ENCODE assay signal across 13 cellular contexts in genomic region chr5:64180661-64181343, GRCh38. TPM values are rescaled to one million over a fixed set of nuclear protein-coding genes. Genes with fewer than 3 reads are reported as not detected.
DNase-seq lines count a peak whose midpoint lies in the region; ATAC-seq and TF ChIP-seq lines count a peak whose summit lies in the region.
"Had no signal": no experiment of that assay in that cellular context is flagged by ENCODE, and none has a peak within 500 bp of the region (broad histone marks: within the 10 kb centered on the region; RNA-seq: fewer than 3 reads in every experiment).

No MANE protein-coding gene starts in this region.

- peaks cover 5% of the 10 kb centered on the region for H3K4me1 ChIP-seq in right cardiac atrium (ENCODE audit: control insufficient read depth, insufficient read depth, low read length)
- peaks cover 10% of the 10 kb centered on the region for H3K4me1 ChIP-seq in suprapubic skin

- in situ Hi-C loops in GM13976 (cut with MboI; ENCODE audit: low sequenced_read_pairs, unreplicated experiment): no loop called here

- WGBS in right cardiac atrium: 47% methylated on average over 8 of the region's 8 CpGs
- WGBS in suprapubic skin: 42% methylated on average over 8 of the region's 8 CpGs

- intact Hi-C loops in right cardiac atrium (cut with DNase I): no loop called here

- H3K4me3 ChIP-seq in coronary artery (peak overlapping the region; percentile 50), right cardiac atrium (ENCODE audit: low read length) (no peak overlapping the region), suprapubic skin (no peak overlapping the region)

- peak; percentile 43 for DNase-seq in NCI-H69 (lab: John Stamatoyannopoulos, UW)
- no peak for DNase-seq in coronary artery (ENCODE audit: low spot score)
- peak in 2 of 3 donors; percentile 34 to 55 for DNase-seq in right cardiac atrium
- no peak for DNase-seq in suprapubic skin (ENCODE audit: low spot score in 2 of 2)
- DNase-seq in GM13976 (ENCODE audit: low spot score): no peak
- DNase-seq in HT-29 (ENCODE audit: low spot score): no peak
- DNase-seq: activated CD4-positive, alpha-beta T cell treated with anti-CD3 and anti-CD28 coated beads for 1 hour; activated naive CD8-positive, alpha-beta T cell treated with anti-CD3 and anti-CD28 coated beads, Interleukin-2, amount 10 ng/mL, durations not matched to agents 7 days and 5 days; CD4-positive, CD25-positive, alpha-beta regulatory T cell; GDM1; NCI-H2107; stimulated activated naive CD4-positive, alpha-beta T cell treated with Interleukin-2 at 50 U/mL for 16 hours had no signal

- no peaks in the 10 kb centered on the region for H3K27me3 ChIP-seq in right cardiac atrium (ENCODE audit: control insufficient read depth, insufficient read depth)
- no peaks in the 10 kb centered on the region for H3K27me3 ChIP-seq in suprapubic skin

- no peaks in the 10 kb centered on the region for H3K9me3 ChIP-seq in right cardiac atrium (ENCODE audit: control insufficient read depth, low read length)
- H3K9me3 ChIP-seq in suprapubic skin: no peaks in the 10 kb centered on the region

- TF ChIP-seq POLR2A in suprapubic skin (IDR thresholded peaks at IDR 0.05): no peak

- TF ChIP-seq CTCF in coronary artery (IDR thresholded peaks at IDR 0.05): no peak
- no peak for TF ChIP-seq CTCF in suprapubic skin (IDR thresholded peaks at IDR 0.05)
- no peak for TF ChIP-seq CTCF in GM13976 (IDR thresholded peaks at IDR 0.05; ENCODE audit: borderline replicate concordance, control extremely low read depth, extremely low read depth, insufficient read depth, missing control alignments)

- ATAC-seq in right cardiac atrium (peak; percentile 41 to 94), GM21528 (IDR thresholded peaks at IDR 0.05; ENCODE audit: low FRiP score, unreplicated experiment) (no peak)

- no peaks in the 10 kb centered on the region for H3K36me3 ChIP-seq in suprapubic skin

- peak overlapping the region; percentile 56 to 73 for H3K27ac ChIP-seq in coronary artery
- H3K27ac ChIP-seq in right cardiac atrium (ENCODE audit: low read length): peak overlapping the region; percentile 72
- H3K27ac ChIP-seq in suprapubic skin: peak overlapping the region; percentile 52

- no peak for TF ChIP-seq EP300 in suprapubic skin (IDR thresholded peaks at IDR 0.05)

RNA-seq across cellular contexts. Expression of gene RNF180, which starts 15.2 kb away (rescaled TPM):
- total RNA-seq in right cardiac atrium: 10 to 100 TPM; 24.8 to 27.9 (median 26.3) TPM
- polyA plus RNA-seq in right cardiac atrium: 5.3 TPM
- 10 to 100 TPM; 11.3 to 20.9 (median 17.0) TPM for total RNA-seq in suprapubic skin
- not detected in 2 replicates for total RNA-seq in HT-29 (2014; rRNA removed; shearing (Covaris generic))
- total RNA-seq: activated naive CD8-positive, alpha-beta T cell treated with anti-CD3 and anti-CD28 coated beads, Interleukin-2, amount 10 ng/mL, durations not matched to agents 7 days and 5 days; CD4-positive, CD25-positive, alpha-beta regulatory T cell had no signal
- polyA plus RNA-seq: CD4-positive, CD25-positive, alpha-beta regulatory T cell had no signal

Comparison
In these comparisons a context has a peak if more than half of its experiments do, and no peak if none do; other contexts are left out.
1. DNase-seq: peak in NCI-H69 (single experiment) and right cardiac atrium (2 of 3); none in coronary artery (single experiment), suprapubic skin (0 of 2), GM13976 (single experiment) and HT-29 (single experiment).
2. RNA of gene RNF180, which starts 15.2 kb away (total RNA-seq): 24.8 to 27.9 TPM in right cardiac atrium and 11.3 to 20.9 TPM in suprapubic skin; not detected in HT-29; every median in the first group is over 10 times any median in the second.
3. Peak in every context shown above with its lines, with median percentiles within 50 percentile points of each other: H3K27ac ChIP-seq.